Comparison of ENCODE assay signal across 1 cellular context in genomic region chrY:2935606-2936521, GRCh38.
TF ChIP-seq lines count a peak whose summit lies in the region.

No MANE protein-coding gene starts in this region.

TF ChIP-seq in HepG2, 621 proteins besides CTCF, POLR2A, EP300 and RAD21 (continued from another document):
- TF ChIP-seq DMAP1 (CRISPR knock-in tag; IDR thresholded peaks at IDR 0.05), result no peak
- TF ChIP-seq SP1 (IDR thresholded peaks at IDR 0.05), result no peak
- no peak for TF ChIP-seq SP1 (CRISPR knock-in tag; IDR thresholded peaks at IDR 0.05)
- no peak for TF ChIP-seq GABPA (IDR thresholded peaks at IDR 0.05; ENCODE audit: low read depth, low read length)
- no peak for TF ChIP-seq GABPA (CRISPR knock-in tag; IDR thresholded peaks at IDR 0.05; ENCODE audit: low read depth)
- TF ChIP-seq MAF1 (CRISPR knock-in tag; IDR thresholded peaks at IDR 0.05; ENCODE audit: borderline replicate concordance), result no peak
- no peak for TF ChIP-seq ZFP82 (CRISPR knock-in tag; IDR thresholded peaks at IDR 0.05; ENCODE audit: borderline replicate concordance)
- no peak for TF ChIP-seq USF2 (IDR thresholded peaks at IDR 0.05; ENCODE audit: low read depth, low read length)
- TF ChIP-seq USF2 (CRISPR knock-in tag; IDR thresholded peaks at IDR 0.05; ENCODE audit: borderline replicate concordance), result no peak
- TF ChIP-seq ZXDC (CRISPR knock-in tag; IDR thresholded peaks at IDR 0.05), result no peak
- peak; percentile 73 for TF ChIP-seq RBFOX2 (IDR thresholded peaks at IDR 0.05; ENCODE audit: low read depth, low read length)
- no peak for TF ChIP-seq PAXIP1 (CRISPR knock-in tag; conservative IDR thresholded peaks at IDR 0.05)
- no peak for TF ChIP-seq ZBTB21 (CRISPR knock-in tag; IDR thresholded peaks at IDR 0.05)
- TF ChIP-seq MLXIP (CRISPR knock-in tag; IDR thresholded peaks at IDR 0.05; ENCODE audit: borderline replicate concordance), result no peak
- no peak for TF ChIP-seq ATAD3A (CRISPR knock-in tag; IDR thresholded peaks at IDR 0.05)
- TF ChIP-seq MED8 (CRISPR knock-in tag; IDR thresholded peaks at IDR 0.05; ENCODE audit: insufficient replicate concordance), result no peak
- no peak; the same call in 1 of the 2 replicates for TF ChIP-seq LBX2 (CRISPR knock-in tag; IDR thresholded peaks at IDR 0.05; ENCODE audit: borderline replicate concordance)
- TF ChIP-seq ZNF20 (CRISPR knock-in tag; IDR thresholded peaks at IDR 0.05), result no peak
- no peak for TF ChIP-seq ZSCAN29 (CRISPR knock-in tag; conservative IDR thresholded peaks at IDR 0.05)
- no peak for TF ChIP-seq ZKSCAN8 (CRISPR knock-in tag; IDR thresholded peaks at IDR 0.05; ENCODE audit: borderline replicate concordance)
- TF ChIP-seq TEAD2 (CRISPR knock-in tag; IDR thresholded peaks at IDR 0.05), result no peak
- TF ChIP-seq TRIM24 (CRISPR knock-in tag; IDR thresholded peaks at IDR 0.05), result no peak
- TF ChIP-seq ZNF296 (CRISPR knock-in tag; conservative IDR thresholded peaks at IDR 0.05), result no peak
- TF ChIP-seq EHMT2 (IDR thresholded peaks at IDR 0.05; ENCODE audit: borderline replicate concordance, low read depth, low read length), result no peak
- TF ChIP-seq ZNF761 (CRISPR knock-in tag; conservative IDR thresholded peaks at IDR 0.05), result no peak
- no peak for TF ChIP-seq ZNF891 (CRISPR knock-in tag; IDR thresholded peaks at IDR 0.05)
- no peak for TF ChIP-seq ZNF33A (CRISPR knock-in tag; IDR thresholded peaks at IDR 0.05; ENCODE audit: borderline replicate concordance)
